ENCODE assay signal across 9 cellular contexts in genomic region chr19:34120846-34121639, GRCh38. TPM values are rescaled to one million over a fixed set of nuclear protein-coding genes. Genes with fewer than 3 reads are reported as not detected.
A peak's percentile ranks its signal among the peaks of the same experiment; 100 is the strongest.
DNase-seq lines count a peak whose midpoint lies in the region; ATAC-seq and TF ChIP-seq lines count a peak whose summit lies in the region.
"Had no signal": no experiment of that assay in that cellular context is flagged by ENCODE, and none has a peak within 500 bp of the region (broad histone marks: within the 10 kb centered on the region; RNA-seq: fewer than 3 reads in every experiment).

No MANE protein-coding gene starts in this region.

- H3K9me3 ChIP-seq in SJCRH30 (replicated peaks): no peaks in the 10 kb centered on the region

- no peak for ATAC-seq in GM18517 (IDR thresholded peaks at IDR 0.05; ENCODE audit: unreplicated experiment)
- ATAC-seq in esophagus mucosa: no peak
- ATAC-seq: left colon had no signal

- DNase-seq in AG08395 (ENCODE audit: low spot score): peak; percentile 70
- DNase-seq in GM20000 (ENCODE audit: low spot score): peak; percentile 72
- DNase-seq in SJCRH30: peak; percentile 38 to 65
- peak; percentile 54 for DNase-seq in activated naive CD8-positive, alpha-beta T cell treated with anti-CD3 and anti-CD28 coated beads for 36 hours
- DNase-seq in inferior parietal cortex (ENCODE audit: extremely low spot score): peak; percentile 16
- peak; percentile 31 for DNase-seq in stimulated activated CD8-positive, alpha-beta memory T cell treated with anti-CD3 and anti-CD28 coated beads, Interleukin-4, amount 100 ng/mL, for 24 hours (ENCODE audit: low read depth)

- H3K4me3 Mint-ChIP-seq in activated naive CD8-positive, alpha-beta T cell treated with anti-CD3 and anti-CD28 coated beads for 36 hours: no peak overlapping the region

- H3K27ac ChIP-seq in SJCRH30: no peak overlapping the region

- no peaks in the 10 kb centered on the region for H3K9me3 Mint-ChIP-seq in activated naive CD8-positive, alpha-beta T cell treated with anti-CD3 and anti-CD28 coated beads for 36 hours

- H3K4me3 ChIP-seq in SJCRH30: no peak overlapping the region

- no peaks in the 10 kb centered on the region; the same call in 1 of the 2 replicates for H3K27me3 ChIP-seq in SJCRH30

- peaks cover 18% of the 10 kb centered on the region for H3K4me1 Mint-ChIP-seq in activated naive CD8-positive, alpha-beta T cell treated with anti-CD3 and anti-CD28 coated beads for 36 hours

- no peaks in the 10 kb centered on the region for H3K36me3 Mint-ChIP-seq in activated naive CD8-positive, alpha-beta T cell treated with anti-CD3 and anti-CD28 coated beads for 36 hours

- no peak overlapping the region for H3K27ac Mint-ChIP-seq in activated naive CD8-positive, alpha-beta T cell treated with anti-CD3 and anti-CD28 coated beads for 36 hours

- no peaks in the 10 kb centered on the region for H3K27me3 Mint-ChIP-seq in activated naive CD8-positive, alpha-beta T cell treated with anti-CD3 and anti-CD28 coated beads for 36 hours

- TF ChIP-seq CTCF in GM20000 (IDR thresholded peaks at IDR 0.05; ENCODE audit: extremely low read depth, missing control alignments): peak; percentile 54

- H3K36me3 ChIP-seq in SJCRH30: no peaks in the 10 kb centered on the region

- H3K4me1 ChIP-seq in SJCRH30: no peaks in the 10 kb centered on the region

RNA-seq across cellular contexts. Expression of gene LSM14A, which starts 51.3 kb away (rescaled TPM):
- total RNA-seq in SJCRH30 (2014; rRNA removed; shearing (Covaris generic)): 87.4 and 101 TPM in 2 replicates
- 100 to 1,000 TPM; 102 to 118 TPM for total RNA-seq in activated naive CD8-positive, alpha-beta T cell treated with anti-CD3 and anti-CD28 coated beads for 36 hours
- total RNA-seq in esophagus mucosa: 74.8 TPM

Comparison
In these comparisons a context has a peak if more than half of its experiments do, and no peak if none do; other contexts are left out.
1. DNase-seq: peak in every context shown above with its lines; median percentile 72 in GM20000; 70 in AG08395; 54 in activated naive CD8-positive, alpha-beta T cell treated with anti-CD3 and anti-CD28 coated beads for 36 hours; 52 in SJCRH30; 31 in stimulated activated CD8-positive, alpha-beta memory T cell treated with anti-CD3 and anti-CD28 coated beads, Interleukin-4, amount 100 ng/mL, for 24 hours; 16 in inferior parietal cortex.